ENCODE assay signal across 14 cellular contexts in the genomic region with DNA sequence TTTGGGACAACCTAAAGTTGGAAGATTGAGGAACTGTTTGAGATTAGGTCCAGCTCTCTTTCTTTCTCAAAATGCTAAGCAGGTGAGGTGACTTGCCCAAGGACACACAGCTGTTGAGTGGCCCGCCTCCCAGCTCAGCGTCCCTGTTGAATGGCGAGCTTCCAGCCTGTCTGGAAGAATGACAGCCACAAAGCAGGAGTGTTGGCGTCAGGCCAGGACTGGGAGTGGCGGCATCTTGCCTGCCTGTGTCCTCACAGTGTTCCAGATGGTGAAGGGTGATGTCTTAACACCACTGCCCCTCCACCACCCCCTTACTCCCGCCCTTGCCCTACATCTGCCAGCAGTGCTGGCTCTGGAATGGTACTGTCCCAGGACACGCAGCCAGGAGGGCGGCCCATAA. TPM values are rescaled to one million over a fixed set of nuclear protein-coding genes. Genes with fewer than 3 reads are reported as not detected.
DNase-seq lines count a peak whose midpoint lies in the region; ATAC-seq, FAIRE-seq and TF ChIP-seq lines count a peak whose summit lies in the region.
"Had no signal": no experiment of that assay in that cellular context is flagged by ENCODE, and none has a peak within 500 bp of the region (broad histone marks: within the 10 kb centered on the region; RNA-seq: fewer than 3 reads in every experiment).

No MANE protein-coding gene starts in this region.

- TF ChIP-seq EP300 in H1 (IDR thresholded peaks at IDR 0.05; ENCODE audit: borderline replicate concordance in 1 of 2, low read depth in 2 of 2, low read length in 2 of 2), result no peak

- H4K5ac ChIP-seq in H1 (ENCODE audit: insufficient read length, low read depth, low read length), result no peak overlapping the region

- no peaks in the 10 kb centered on the region for H3K36me3 Mint-ChIP-seq in T-helper 2 cell treated with Interferon-gamma antibody and Interleukin-4, amounts not matched to agents 5 μg/mL and 100 μg/mL, for 36 hours (ENCODE audit: low read depth)

- peaks cover 29% of the 10 kb centered on the region for H3K4me1 Mint-ChIP-seq in T-helper 2 cell treated with Interferon-gamma antibody and Interleukin-4, amounts not matched to agents 5 μg/mL and 100 μg/mL, for 36 hours (ENCODE audit: low read depth)

- H4K20me1 ChIP-seq in H1 (replicated peaks in 1 of 2; ENCODE audit: control insufficient read depth in 1 of 2, insufficient read depth in 2 of 2, low read length in 2 of 2), result peaks cover 0 to 2% of the 10 kb centered on the region in 2 experiments

- H3K4me2 ChIP-seq in H1 (ENCODE audit: insufficient read depth in 1 of 2, low read depth in 2 of 2, low read length in 2 of 2), result no peak overlapping the region
- H3K4me2 ChIP-seq in parathyroid adenoma (ENCODE audit: low read length), result no peak overlapping the region

- POLR2A ChIA-PET in H1 (lab: Charles Lee; ENCODE audit: partially characterized antibody), result interaction anchor here (1.1 to 1.4 kb wide), 3 partner anchors 14 to 58 kb away, joined by 3 to 5 read pairs (median 3); no protein-coding TSS in a partner anchor

- no peak overlapping the region for H3K4me3 ChIP-seq in H1 (ENCODE audit: extremely low read depth in 1 of 4, insufficient read depth in 2 of 4, low read depth in 3 of 4, low read length in 4 of 4)
- H3K4me3 ChIP-seq in parathyroid adenoma (ENCODE audit: low read depth, low read length), result no peak overlapping the region

- no peak overlapping the region for H3K4ac ChIP-seq in H1 (replicated peaks; ENCODE audit: insufficient read length, low read depth, low read length)

- H2BK12ac ChIP-seq in H1 (ENCODE audit: low read depth, low read length), result peak overlapping the region; percentile 96; the same call in 1 of the 2 replicates

- no peaks in the 10 kb centered on the region for H3K79me1 ChIP-seq in H1 (ENCODE audit: low read depth, low read length)

- no peak overlapping the region for H4K8ac ChIP-seq in H1 (ENCODE audit: extremely low read depth, insufficient read depth, low read length)

- no peaks in the 10 kb centered on the region for H3K9me3 Mint-ChIP-seq in T-helper 2 cell treated with Interferon-gamma antibody and Interleukin-4, amounts not matched to agents 5 μg/mL and 100 μg/mL, for 36 hours
- H3K9me3 Mint-ChIP-seq: activated T-cell treated with anti-CD3 and anti-CD28 coated beads, Interleukin-2, amount 50 U/mL, for 24 hours; central memory CD8-positive, alpha-beta T cell; mesothelial cell of epicardium had no signal

- no peaks in the 10 kb centered on the region for H3K23me2 ChIP-seq in H1 (ENCODE audit: low read depth, low read length)

- H3K27ac ChIP-seq in H1 (ENCODE audit: low read depth, low read length) (no peak overlapping the region), parathyroid adenoma (peak overlapping the region; percentile 100)

- 0 out of 2 replicates have a peak overlapping the region, but pooled peaks have one; percentile 35 for H2BK5ac ChIP-seq in H1 (ENCODE audit: low read depth, low read length)

- no peaks in the 10 kb centered on the region for H3K79me2 ChIP-seq in H1 (ENCODE audit: control insufficient read depth in 1 of 2, insufficient read depth in 2 of 2, low read length in 2 of 2)
- H3K79me2 ChIP-seq in parathyroid adenoma, result no peaks in the 10 kb centered on the region

- no peak overlapping the region for H4K91ac ChIP-seq in H1 (replicated peaks; ENCODE audit: insufficient read length, low read length)

- H2AK5ac ChIP-seq in H1 (ENCODE audit: low read depth, low read length), result no peak overlapping the region

- TF ChIP-seq CTCF in H1 (IDR thresholded peaks at IDR 0.05; ENCODE audit: control extremely low read depth in 1 of 3, insufficient read depth in 1 of 3, low read depth in 1 of 3, low read length in 3 of 3) (no peak), parathyroid adenoma (IDR thresholded peaks at IDR 0.05) (no peak)

- H2BK20ac ChIP-seq in H1 (ENCODE audit: low read length), result no peak overlapping the region

- H3K56ac ChIP-seq in H1 (replicated peaks; ENCODE audit: insufficient read length, low read depth, low read length), result no peak overlapping the region

- no peaks in the 10 kb centered on the region for H3K9me3 ChIP-seq in H1 (ENCODE audit: insufficient read depth in 2 of 2, low read depth in 1 of 2, low read length in 1 of 2)
- no peaks in the 10 kb centered on the region for H3K9me3 ChIP-seq in parathyroid adenoma (ENCODE audit: control insufficient read depth, low read length)

- H2BK120ac ChIP-seq in H1 (replicated peaks; ENCODE audit: low read depth, low read length), result no peak overlapping the region

- H3K27me3 ChIP-seq in H1 (replicated peaks in 1 of 4; ENCODE audit: control insufficient read depth in 3 of 4, extremely low read depth in 1 of 4, insufficient read depth in 3 of 4, low read length in 3 of 4), result no peaks in the 10 kb centered on the region
- no peaks in the 10 kb centered on the region for H3K27me3 ChIP-seq in parathyroid adenoma (ENCODE audit: control insufficient read depth, insufficient read depth, low read length)

- WGBS in H1 (ENCODE audit: extremely low coverage in 1 of 2, insufficient coverage in 1 of 2, insufficient read length in 1 of 2, insufficient replicate concordance in 2 of 2, low coverage in 1 of 2, low lambda C conversion rate in 2 of 2, missing lambda C conversion rate in 1 of 2), 2 experiments, result 88% methylated on average over 8 of the region's 8 CpGs; no CpG with 5 or more reads in 1 of the 2 experiments

- no peak for FAIRE-seq in H1 (lab: Jason Lieb, UNC)
- FAIRE-seq: TTC549 had no signal

- H3K9ac ChIP-seq in H1 (replicated peaks in 1 of 4; ENCODE audit: extremely low read depth in 1 of 4, low read depth in 3 of 4, low read length in 3 of 4) (no peak overlapping the region), parathyroid adenoma (no peak overlapping the region)

- DNase-seq in DMS79 (lab: John Stamatoyannopoulos, UW) (peak; percentile 2), NCI-H2171 (lab: John Stamatoyannopoulos, UW) (peak; percentile 93), H1 (ENCODE audit: low read depth in 1 of 2, low spot score in 2 of 2) (no peak), HK-2 (ENCODE audit: unreplicated experiment) (no peak), NCI-H226 (no peak)
- no peak for DNase-seq in T-helper 2 cell treated with Interferon-gamma antibody and Interleukin-4, amounts not matched to agents 5 μg/mL and 100 μg/mL, for 36 hours (ENCODE audit: low spot score)
- DNase-seq: activated T-cell treated with anti-CD3 and anti-CD28 coated beads, Interleukin-2, amount 50 U/mL, for 24 hours; NCI-H510A treated with DMSO at 0.1 percent for 48 hours had no signal

- no peak overlapping the region for H3K27ac Mint-ChIP-seq in T-helper 2 cell treated with Interferon-gamma antibody and Interleukin-4, amounts not matched to agents 5 μg/mL and 100 μg/mL, for 36 hours
- H3K27ac Mint-ChIP-seq: activated T-cell treated with anti-CD3 and anti-CD28 coated beads, Interleukin-2, amount 50 U/mL, for 24 hours had no signal

- no peak overlapping the region for H3K23ac ChIP-seq in H1 (ENCODE audit: insufficient read length)

- TF ChIP-seq RAD21 in H1 (IDR thresholded peaks at IDR 0.05 in 1 of 2, conservative IDR thresholded peaks at IDR 0.05 in 1 of 2; ENCODE audit: low read depth in 2 of 2, low read length in 2 of 2), result no peak

- no peak overlapping the region for H2AFZ ChIP-seq in H1 (ENCODE audit: low read length)
- no peak overlapping the region for H2AFZ ChIP-seq in parathyroid adenoma

- H3K4me1 ChIP-seq in H1 (replicated peaks in 1 of 4; ENCODE audit: control insufficient read depth in 3 of 4, insufficient read depth in 4 of 4, low read length in 3 of 4) (peaks cover 0 to 11% (median 5%) of the 10 kb centered on the region in 4 experiments; a peak in 5 of 7 replicates), parathyroid adenoma (peaks cover 60% of the 10 kb centered on the region)

- CTCF ChIA-PET in H1 (lab: Charles Lee; ENCODE audit: partially characterized antibody), result interaction anchor here (0.5 to 11.8 kb wide), 12 partner anchors 15 to 239 kb away, joined by 3 to 290 read pairs (median 3); partner anchors contain the start of gene SLC7A8

- no peak overlapping the region for H3K4me3 Mint-ChIP-seq in T-helper 2 cell treated with Interferon-gamma antibody and Interleukin-4, amounts not matched to agents 5 μg/mL and 100 μg/mL, for 36 hours
- H3K4me3 Mint-ChIP-seq: activated T-cell treated with anti-CD3 and anti-CD28 coated beads, Interleukin-2, amount 50 U/mL, for 24 hours; central memory CD8-positive, alpha-beta T cell; mesothelial cell of epicardium had no signal

- no peak overlapping the region for H3K14ac ChIP-seq in H1 (ENCODE audit: insufficient read length)

- no peak for TF ChIP-seq POLR2A in H1 (IDR thresholded peaks at IDR 0.05; ENCODE audit: control extremely low read depth in 1 of 2, low read depth in 2 of 2, low read length in 2 of 2)

- H3K36me3 ChIP-seq in H1 (ENCODE audit: control insufficient read depth in 2 of 4, insufficient read depth in 4 of 4, low read length in 3 of 4) (peaks cover 6 to 19% (median 10%) of the 10 kb centered on the region in 4 experiments), parathyroid adenoma (ENCODE audit: control insufficient read depth, insufficient read depth, low read length) (no peaks in the 10 kb centered on the region)

- 0 out of 2 replicates have a peak overlapping the region, but pooled peaks have one; percentile 61 for H2BK15ac ChIP-seq in H1 (ENCODE audit: low read length)

- no peaks in the 10 kb centered on the region for H3K27me3 Mint-ChIP-seq in T-helper 2 cell treated with Interferon-gamma antibody and Interleukin-4, amounts not matched to agents 5 μg/mL and 100 μg/mL, for 36 hours (ENCODE audit: low read depth)
- H3K27me3 Mint-ChIP-seq: activated T-cell treated with anti-CD3 and anti-CD28 coated beads, Interleukin-2, amount 50 U/mL, for 24 hours had no signal

- no peak for ATAC-seq in GM18907 (IDR thresholded peaks at IDR 0.05; ENCODE audit: unreplicated experiment)
- ATAC-seq: HCT116 had no signal

- no peak overlapping the region; the same call in 1 of the 2 replicates for H3K18ac ChIP-seq in H1 (ENCODE audit: extremely low read depth, low read length)

RNA-seq across cellular contexts. Expression of gene CEBPE, which starts 4.4 kb away (rescaled TPM):
- not detected in 2 replicates for total RNA-seq in H1 (2021; fragmentation: NEBNext Ultra II Directional; extraction: Animal tissue kit (Norgen Biotek cat#: 25700))
- polyA plus RNA-seq in H1 (2011; rRNA removed), result 0.05 and 0.06 TPM in 2 replicates
- 0.04 TPM for polyA plus RNA-seq in H1 (2011; cell fraction: cytosol; rRNA removed)
- polyA plus RNA-seq in H1 (2011; cell fraction: nucleus; rRNA removed), result not detected
- not detected in 4 replicates for polyA plus RNA-seq in H1 (2012, experiment 1 of 2)
- polyA plus RNA-seq in H1 (2012, experiment 2 of 2), result not detected
- polyA plus RNA-seq in H1 (2013, experiment 1 of 2), result 0.02 TPM
- polyA plus RNA-seq in H1 (2013, experiment 2 of 2), result not detected
- polyA minus RNA-seq in H1 (2011; rRNA and poly(A)+ RNA removed), result 0.10 TPM in 1 of 2 replicates, not detected in the other
- not detected for polyA minus RNA-seq in H1 (2011; cell fraction: cytosol; rRNA and poly(A)+ RNA removed)
- polyA minus RNA-seq in H1 (2011; cell fraction: nucleus; rRNA and poly(A)+ RNA removed), result not detected
- total RNA-seq: mesothelial cell of epicardium had no signal

RNA-seq across cellular contexts. Expression of gene CIROP, which starts 18.6 kb away (rescaled TPM):
- not detected in 2 replicates for total RNA-seq in H1 (2021; fragmentation: NEBNext Ultra II Directional; extraction: Animal tissue kit (Norgen Biotek cat#: 25700))
- polyA plus RNA-seq in H1 (2011; rRNA removed), result 0.03 and 0.06 TPM in 2 replicates
- polyA plus RNA-seq in H1 (2011; cell fraction: cytosol; rRNA removed), result not detected
- 0.17 TPM for polyA plus RNA-seq in H1 (2011; cell fraction: nucleus; rRNA removed)
- 0.07 to 0.13 TPM in 2 of 4 replicates, not detected in the others for polyA plus RNA-seq in H1 (2012, experiment 1 of 2)
- polyA plus RNA-seq in H1 (2012, experiment 2 of 2), result not detected
- 0.02 TPM for polyA plus RNA-seq in H1 (2013, experiment 1 of 2)
- polyA plus RNA-seq in H1 (2013, experiment 2 of 2), result 0.02 TPM
- 0.13 TPM in 1 of 2 replicates, not detected in the other for polyA minus RNA-seq in H1 (2011; rRNA and poly(A)+ RNA removed)
- not detected for polyA minus RNA-seq in H1 (2011; cell fraction: cytosol; rRNA and poly(A)+ RNA removed)
- polyA minus RNA-seq in H1 (2011; cell fraction: nucleus; rRNA and poly(A)+ RNA removed), result not detected
- total RNA-seq: mesothelial cell of epicardium had no signal

RNA-seq across cellular contexts. Expression of gene C14orf119, which starts 28.1 kb away (rescaled TPM):
- total RNA-seq in H1 (2021; fragmentation: NEBNext Ultra II Directional; extraction: Animal tissue kit (Norgen Biotek cat#: 25700)), result 78.1 and 91.2 TPM in 2 replicates
- polyA plus RNA-seq in H1 (2011; rRNA removed), result 49.8 and 94.0 TPM in 2 replicates
- polyA plus RNA-seq in H1 (2011; cell fraction: cytosol; rRNA removed), result 60.3 TPM
- polyA plus RNA-seq in H1 (2011; cell fraction: nucleus; rRNA removed), result 39.8 TPM
- 52.5 to 86.4 TPM (median 81.7 TPM) in 4 replicates for polyA plus RNA-seq in H1 (2012, experiment 1 of 2)
- polyA plus RNA-seq in H1 (2012, experiment 2 of 2), result 22.6 TPM
- 32.8 TPM for polyA plus RNA-seq in H1 (2013, experiment 1 of 2)
- polyA plus RNA-seq in H1 (2013, experiment 2 of 2), result 35.7 TPM
- polyA minus RNA-seq in H1 (2011; rRNA and poly(A)+ RNA removed), result 92.8 and 117 TPM in 2 replicates
- polyA minus RNA-seq in H1 (2011; cell fraction: cytosol; rRNA and poly(A)+ RNA removed), result 28.5 TPM
- 34.4 TPM for polyA minus RNA-seq in H1 (2011; cell fraction: nucleus; rRNA and poly(A)+ RNA removed)

RNA-seq across cellular contexts. Expression of gene ACIN1, which starts 28.5 kb away (rescaled TPM):
- 233 and 237 TPM in 2 replicates for total RNA-seq in H1 (2021; fragmentation: NEBNext Ultra II Directional; extraction: Animal tissue kit (Norgen Biotek cat#: 25700))
- polyA plus RNA-seq in H1 (2011; rRNA removed), result 132 and 153 TPM in 2 replicates
- 184 TPM for polyA plus RNA-seq in H1 (2011; cell fraction: cytosol; rRNA removed)
- polyA plus RNA-seq in H1 (2011; cell fraction: nucleus; rRNA removed), result 411 TPM
- polyA plus RNA-seq in H1 (2012, experiment 1 of 2), result 220 to 270 TPM (median 242 TPM) in 4 replicates
- polyA plus RNA-seq in H1 (2012, experiment 2 of 2), result 88.4 TPM
- 173 TPM for polyA plus RNA-seq in H1 (2013, experiment 1 of 2)
- polyA plus RNA-seq in H1 (2013, experiment 2 of 2), result 154 TPM
- polyA minus RNA-seq in H1 (2011; rRNA and poly(A)+ RNA removed), result 167 and 168 TPM in 2 replicates
- polyA minus RNA-seq in H1 (2011; cell fraction: cytosol; rRNA and poly(A)+ RNA removed), result 126 TPM
- polyA minus RNA-seq in H1 (2011; cell fraction: nucleus; rRNA and poly(A)+ RNA removed), result 251 TPM

Comparison
In these comparisons a context has a peak if more than half of its experiments do, and no peak if none do; other contexts are left out.
1. DNase-seq: peak in DMS79 (single experiment) and NCI-H2171 (single experiment); none in H1 (0 of 2), HK-2 (single experiment), NCI-H226 (single experiment) and T-helper 2 cell treated with Interferon-gamma antibody and Interleukin-4, amounts not matched to agents 5 μg/mL and 100 μg/mL, for 36 hours (single experiment).